Comparison of ENCODE assay signal across 13 cellular contexts in genomic region chr5:62778327-62779009, GRCh38.
DNase-seq lines count a peak whose midpoint lies in the region; ATAC-seq, FAIRE-seq and TF ChIP-seq lines count a peak whose summit lies in the region.
"Had no signal": no experiment of that assay in that cellular context is flagged by ENCODE, and none has a peak within 500 bp of the region (broad histone marks: within the 10 kb centered on the region; RNA-seq: fewer than 3 reads in every experiment).

No MANE protein-coding gene starts in this region.

- no peaks in the 10 kb centered on the region for H3K9me2 ChIP-seq in hepatocyte (replicated peaks; ENCODE audit: insufficient read depth)

- H3K4me3 ChIP-seq in OCI-LY3 (ENCODE audit: low read length) (peak overlapping the region; percentile 61), HepG2 (replicated peaks in 1 of 3; ENCODE audit: insufficient read depth in 1 of 3, low read depth in 2 of 3, low read length in 3 of 3) (no peak overlapping the region), hepatocyte (no peak overlapping the region), transverse colon (no peak overlapping the region)
- H3K4me3 ChIP-seq: testis had no signal

- no peak for TF ChIP-seq RAD21 in HepG2 (CRISPR knock-in tag; IDR thresholded peaks at IDR 0.05)

- in situ Hi-C loops in HepG2 (cut with HindIII; ENCODE audit: extremely low pct_ligation_motif_present, low pct_unique_long_range_greater_than_20kb) (loop anchor here (5.0 to 10.0 kb wide), 2 partner anchors 114 to 316 kb away; no protein-coding TSS in a partner anchor), transverse colon (cut with MboI; ENCODE audit: low pct_ligation_motif_present in 1 of 4, low pct_unique_long_range_greater_than_20kb in 1 of 4, low sequenced_read_pairs in 3 of 4) (loop anchor here in 2 of 4 donors (10.0 to 25.0 kb wide), 2 partner anchors 316 to 324 kb away; no protein-coding TSS in a partner anchor)

- POLR2A ChIA-PET in HepG2 (lab: Yijun Ruan, JAX) = no interaction called here

- ATAC-seq in HG02678 (IDR thresholded peaks at IDR 0.05; ENCODE audit: unreplicated experiment) (peak; percentile 20), HepG2 (peak; percentile 60), GM21528 (IDR thresholded peaks at IDR 0.05; ENCODE audit: low FRiP score, unreplicated experiment) (no peak)

- H3K4me1 ChIP-seq in OCI-LY3 (ENCODE audit: low read length) (peaks cover 25% of the 10 kb centered on the region), HepG2 (ENCODE audit: insufficient read depth, low read length) (no peaks in the 10 kb centered on the region), hepatocyte (ENCODE audit: insufficient read depth) (no peaks in the 10 kb centered on the region), transverse colon (no peaks in the 10 kb centered on the region)
- H3K4me1 ChIP-seq: testis had no signal

- intact Hi-C loops in HepG2 (cut with micrococcal nuclease; ENCODE audit: unreplicated experiment) (loop anchor here (1.0 to 10.0 kb wide), 3 partner anchors 117 to 318 kb away; no protein-coding TSS in a partner anchor), transverse colon (cut with DNase I; ENCODE audit: low total_unique reads) (no loop called here)

- DNase-seq in GM12892 (ENCODE audit: insufficient read length) = no peak
- no peak for DNase-seq in HepG2 (ENCODE audit: low spot score)
- DNase-seq in T-helper 2 cell = no peak
- DNase-seq in hepatocyte (ENCODE audit: low spot score) = no peak
- no peak for DNase-seq in transverse colon
- DNase-seq: activated naive CD4-positive, alpha-beta T cell treated with anti-CD3 and anti-CD28 coated beads, Interleukin-2, amount 50 U/mL, for 16 hours; effector CD4-positive, alpha-beta T cell; stimulated activated CD4-positive, alpha-beta T cell treated with anti-CD3 and anti-CD28 coated beads, Interleukin-4, amount 100 ng/mL, for 4 hours had no signal

- TF ChIP-seq POLR2A in GM12892 (IDR thresholded peaks at IDR 0.05; ENCODE audit: low read depth, low read length) (no peak), HepG2 (IDR thresholded peaks at IDR 0.05; ENCODE audit: insufficient read depth in 1 of 2, low read depth in 2 of 2, low read length in 2 of 2) (no peak), transverse colon (IDR thresholded peaks at IDR 0.05) (no peak)

- peak overlapping the region; percentile 83; the same call in 1 of the 2 replicates for H2AFZ ChIP-seq in OCI-LY3 (ENCODE audit: low read depth, low read length)
- H2AFZ ChIP-seq in HepG2 (ENCODE audit: low read length) = no peak overlapping the region
- no peak overlapping the region for H2AFZ ChIP-seq in hepatocyte

- H3K79me2 ChIP-seq in OCI-LY3 (ENCODE audit: low read length) (no peaks in the 10 kb centered on the region), HepG2 (ENCODE audit: insufficient read depth, low read length) (no peaks in the 10 kb centered on the region), hepatocyte (no peaks in the 10 kb centered on the region)

- H3K9me3 ChIP-seq in OCI-LY3 (ENCODE audit: insufficient read depth, low read length) (no peaks in the 10 kb centered on the region), HepG2 (ENCODE audit: low read length) (no peaks in the 10 kb centered on the region), hepatocyte (ENCODE audit: low read depth) (no peaks in the 10 kb centered on the region), transverse colon (no peaks in the 10 kb centered on the region)
- H3K9me3 ChIP-seq: testis had no signal

- H3K4me2 ChIP-seq in OCI-LY3 (ENCODE audit: low read length) (peak overlapping the region; percentile 67), HepG2 (ENCODE audit: low read depth, low read length) (no peak overlapping the region), hepatocyte (no peak overlapping the region)

- FAIRE-seq in GM12892 (lab: Jason Lieb, UNC) (peak; percentile 9), HepG2 (lab: Jason Lieb, UNC) (no peak)

- no peaks in the 10 kb centered on the region for H3K36me3 ChIP-seq in OCI-LY3 (replicated peaks; ENCODE audit: low read depth, low read length)
- no peaks in the 10 kb centered on the region for H3K36me3 ChIP-seq in HepG2 (replicated peaks in 1 of 2; ENCODE audit: control insufficient read depth in 1 of 2, insufficient read depth in 2 of 2, low read length in 2 of 2)
- no peaks in the 10 kb centered on the region for H3K36me3 ChIP-seq in hepatocyte (replicated peaks; ENCODE audit: insufficient read depth, low read depth)
- H3K36me3 ChIP-seq in transverse colon = no peaks in the 10 kb centered on the region

- WGBS in HepG2 (ENCODE audit: low lambda C conversion rate) = 53% methylated on average over 3 of the region's 3 CpGs
- 73% methylated on average over 3 of the region's 3 CpGs for WGBS in hepatocyte (ENCODE audit: low lambda C conversion rate, missing lambda C conversion rate)
- 46 to 68% methylated on average over 3 of the region's 3 CpGs for WGBS in transverse colon (ENCODE audit: low coverage in 1 of 2), 2 donors

- CTCF ChIA-PET in HepG2 (lab: Yijun Ruan, JAX; ENCODE audit: low intra/inter-chr PET ratio, low total read pairs) = interaction anchor here (1.1 to 1.5 kb wide), 3 partner anchors 59 to 335 kb away, joined by 4 to 28 read pairs (median 6); no protein-coding TSS in a partner anchor

- H4K20me1 ChIP-seq in OCI-LY3 (ENCODE audit: insufficient read depth, low read length) = no peaks in the 10 kb centered on the region
- H4K20me1 ChIP-seq in HepG2 (ENCODE audit: insufficient read depth, low read length) = no peaks in the 10 kb centered on the region
- no peaks in the 10 kb centered on the region for H4K20me1 ChIP-seq in hepatocyte (ENCODE audit: insufficient read depth, poor library complexity, severe bottlenecking)

- TF ChIP-seq EP300 in HepG2 (IDR thresholded peaks at IDR 0.05; ENCODE audit: low read depth in 2 of 2, low read length in 2 of 2) (no peak), HepG2 (CRISPR knock-in tag; IDR thresholded peaks at IDR 0.05; ENCODE audit: borderline replicate concordance) (no peak), transverse colon (IDR thresholded peaks at IDR 0.05; ENCODE audit: low read depth) (no peak)

- peak overlapping the region; percentile 24; the same call in 1 of the 2 replicates for H3K9ac ChIP-seq in OCI-LY3 (ENCODE audit: low read length)
- no peak overlapping the region for H3K9ac ChIP-seq in HepG2 (ENCODE audit: insufficient read depth, low read depth, low read length)

- TF ChIP-seq CTCF in OCI-LY3 (IDR thresholded peaks at IDR 0.05; ENCODE audit: low read depth, low read length) (no peak), HepG2 (CRISPR knock-in tag; IDR thresholded peaks at IDR 0.05) (no peak), hepatocyte (IDR thresholded peaks at IDR 0.05; ENCODE audit: poor library complexity) (no peak), transverse colon (IDR thresholded peaks at IDR 0.05) (no peak)

- H3K27ac ChIP-seq in OCI-LY3 (ENCODE audit: low read length) (peak overlapping the region; percentile 31; the same call in 1 of the 2 replicates), HepG2 (ENCODE audit: extremely low read length, insufficient read depth, low read length) (no peak overlapping the region), hepatocyte (no peak overlapping the region), transverse colon (no peak overlapping the region)
- H3K27ac ChIP-seq: testis, VCaP had no signal

- H3K27me3 ChIP-seq in OCI-LY3 (ENCODE audit: low read depth, low read length) (no peaks in the 10 kb centered on the region), HepG2 (ENCODE audit: control insufficient read depth in 1 of 2, insufficient read depth in 2 of 2, low read length in 2 of 2) (no peaks in the 10 kb centered on the region), hepatocyte (no peaks in the 10 kb centered on the region), transverse colon (no peaks in the 10 kb centered on the region)
- H3K27me3 ChIP-seq: testis had no signal

- no TSS peak for BruUV-seq in HepG2 (replicated peaks; lab: Mats Ljungman, UMichigan)

TF ChIP-seq in HepG2, 621 proteins besides CTCF, POLR2A, EP300 and RAD21:
- TF ChIP-seq TCF12 (IDR thresholded peaks at IDR 0.05) (no peak), TCF12 (CRISPR knock-in tag; IDR thresholded peaks at IDR 0.05) (no peak), SRF (IDR thresholded peaks at IDR 0.05; ENCODE audit: low read depth, low read length) (no peak), NFYB (CRISPR knock-in tag; IDR thresholded peaks at IDR 0.05) (no peak), KLF12 (CRISPR knock-in tag; IDR thresholded peaks at IDR 0.05; ENCODE audit: borderline replicate concordance) (no peak)
